8 cellular contexts compared by ENCODE assay signal in genomic region chr20:36051318-36052116, GRCh38.
DNase-seq lines count a peak whose midpoint lies in the region; ATAC-seq and TF ChIP-seq lines count a peak whose summit lies in the region.

No MANE protein-coding gene starts in this region.

- POLR2A ChIA-PET in activated CD4-positive, alpha-beta T cell treated with anti-CD3 and anti-CD28 coated beads, Interleukin-2, amount 10 ng/mL, durations not matched to agents 7 days and 5 days (lab: Charles Lee): no interaction called here

- TF ChIP-seq CTCF in left lung (IDR thresholded peaks at IDR 0.05) (no peak), thoracic aorta (IDR thresholded peaks at IDR 0.05) (no peak)

- DNase-seq in activated CD4-positive, alpha-beta T cell treated with anti-CD3 and anti-CD28 coated beads, Interleukin-2, amount 10 ng/mL, durations not matched to agents 7 days and 5 days: no peak
- DNase-seq in activated CD4-positive, alpha-beta T cell treated with anti-CD3 and anti-CD28 coated beads, Interleukin-2, amount 50 U/mL, for 4 hours: no peak
- DNase-seq in adipocyte (ENCODE audit: low read depth) (no peak), left lung (no peak), thoracic aorta (ENCODE audit: low spot score) (no peak), NCI-H2081 treated with DMSO at 0.1 percent for 48 hours (lab: John Stamatoyannopoulos, UW) (no peak), Ammon's horn (ENCODE audit: low spot score) (no peak), iPS-NIHi11 (ENCODE audit: low spot score) (no peak)

- CTCF ChIA-PET in activated CD4-positive, alpha-beta T cell treated with anti-CD3 and anti-CD28 coated beads, Interleukin-2, amount 10 ng/mL, durations not matched to agents 7 days and 5 days (lab: Charles Lee): interaction anchor here (0.9 to 1.2 kb wide), 3 partner anchors 14 to 97 kb away, joined by 3 to 6 read pairs (median 4); partner anchors contain the start of gene SCAND1

- H3K4me1 Mint-ChIP-seq in activated CD4-positive, alpha-beta T cell treated with anti-CD3 and anti-CD28 coated beads, Interleukin-2, amount 10 ng/mL, durations not matched to agents 7 days and 5 days: peaks cover 37% of the 10 kb centered on the region

- H3K9me3 ChIP-seq in adipocyte (ENCODE audit: control insufficient read depth, low read length) (no peaks in the 10 kb centered on the region), left lung (no peaks in the 10 kb centered on the region), thoracic aorta (no peaks in the 10 kb centered on the region)

- no peaks in the 10 kb centered on the region for H3K9me3 Mint-ChIP-seq in activated CD4-positive, alpha-beta T cell treated with anti-CD3 and anti-CD28 coated beads, Interleukin-2, amount 10 ng/mL, durations not matched to agents 7 days and 5 days

- no peaks in the 10 kb centered on the region for H3K27me3 ChIP-seq in adipocyte (replicated peaks; ENCODE audit: control insufficient read depth, insufficient read depth, low read length)
- H3K27me3 ChIP-seq in left lung: no peaks in the 10 kb centered on the region
- no peaks in the 10 kb centered on the region for H3K27me3 ChIP-seq in thoracic aorta (replicated peaks; ENCODE audit: insufficient read depth)

- H3K36me3 Mint-ChIP-seq in activated CD4-positive, alpha-beta T cell treated with anti-CD3 and anti-CD28 coated beads, Interleukin-2, amount 10 ng/mL, durations not matched to agents 7 days and 5 days (ENCODE audit: low read depth): peaks cover 25% of the 10 kb centered on the region

- peak overlapping the region; percentile 90 for H3K4me3 Mint-ChIP-seq in activated CD4-positive, alpha-beta T cell treated with anti-CD3 and anti-CD28 coated beads, Interleukin-2, amount 10 ng/mL, durations not matched to agents 7 days and 5 days

- H3K4me1 ChIP-seq in adipocyte (ENCODE audit: control insufficient read depth, insufficient read depth, low read length) (peaks cover 13% of the 10 kb centered on the region), left lung (peaks cover 10 to 32% of the 10 kb centered on the region in 2 donors), thoracic aorta (ENCODE audit: control insufficient read depth in 1 of 2, low read depth in 2 of 2) (peaks cover 19 to 26% of the 10 kb centered on the region in 2 donors)

- H3K27ac ChIP-seq in left lung: peak overlapping the region; percentile 99 to 100
- peak overlapping the region; percentile 94 to 98 for H3K27ac ChIP-seq in thoracic aorta

- intact Hi-C loops in left lung (cut with DNase I): no loop called here

- H3K4me3 ChIP-seq in adipocyte (ENCODE audit: low read length) (peak overlapping the region; percentile 92), left lung (peak overlapping the region; percentile 93 to 95), thoracic aorta (peak overlapping the region; percentile 100)

- H3K27ac Mint-ChIP-seq in activated CD4-positive, alpha-beta T cell treated with anti-CD3 and anti-CD28 coated beads, Interleukin-2, amount 10 ng/mL, durations not matched to agents 7 days and 5 days: peak overlapping the region; percentile 95

- H3K9ac ChIP-seq in adipocyte (ENCODE audit: low read length): peak overlapping the region; percentile 100

- peaks cover 5% of the 10 kb centered on the region for H3K36me3 ChIP-seq in adipocyte (ENCODE audit: control insufficient read depth, insufficient read depth, low read length, severe bottlenecking)
- peaks cover 0 to 14% of the 10 kb centered on the region in 2 donors for H3K36me3 ChIP-seq in left lung
- no peaks in the 10 kb centered on the region for H3K36me3 ChIP-seq in thoracic aorta

- ATAC-seq in left lung (peak; percentile 3), thoracic aorta (ENCODE audit: insufficient number of reproducible peaks, low FRiP score, low read depth) (no peak)

- H3K27me3 Mint-ChIP-seq in activated CD4-positive, alpha-beta T cell treated with anti-CD3 and anti-CD28 coated beads, Interleukin-2, amount 10 ng/mL, durations not matched to agents 7 days and 5 days: peaks cover 16% of the 10 kb centered on the region
